9 cellular contexts compared by ENCODE assay signal in the genomic region with DNA sequence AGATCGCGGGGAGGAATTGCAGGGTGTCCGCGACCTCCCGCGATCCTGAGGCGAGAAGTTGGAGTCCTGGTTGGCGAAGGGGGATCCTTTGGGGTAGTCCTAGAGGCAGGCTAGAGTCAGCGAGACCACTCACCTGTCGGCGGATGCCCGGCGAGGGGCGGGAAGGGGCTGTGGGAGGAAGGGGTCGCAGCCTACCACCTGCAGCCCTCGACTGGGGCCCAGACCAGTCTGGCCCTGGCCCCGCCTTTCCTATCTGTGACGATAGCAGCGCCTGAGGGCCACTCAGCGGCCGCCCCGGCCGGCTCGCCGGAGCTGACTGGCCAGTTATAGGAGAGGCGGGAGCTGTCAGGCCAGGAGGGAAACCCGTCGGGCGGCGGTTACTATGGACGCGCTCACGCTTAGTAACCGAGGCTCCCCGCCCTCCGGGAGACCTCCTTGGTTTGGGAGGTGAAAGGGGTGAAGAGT. TPM values are rescaled to one million over a fixed set of nuclear protein-coding genes. Genes with fewer than 3 reads are reported as not detected.
DNase-seq lines count a peak whose midpoint lies in the region; ATAC-seq, FAIRE-seq and TF ChIP-seq lines count a peak whose summit lies in the region.
"Had no signal": no experiment of that assay in that cellular context is flagged by ENCODE, and none has a peak within 500 bp of the region (broad histone marks: within the 10 kb centered on the region; RNA-seq: fewer than 3 reads in every experiment).

A gene (minus strand): TSS at position 213 of the 465 bp plus-strand sequence. CDS start 10,012 bp downstream, outside the sequence.

- no peaks in the 10 kb centered on the region for H3K36me3 Mint-ChIP-seq in activated B cell treated with CpG ODN at 0.5 μM for 24 hours (ENCODE audit: low read depth)

- H3K27ac ChIP-seq in ACC112 (ENCODE audit: low read depth, low read length) (no peak within 1 kb of the TSS), tibial artery (no peak within 1 kb of the TSS)

- H3K4me3 ChIP-seq in ACC112 (ENCODE audit: low read depth, low read length) (peak within 1 kb of the TSS; percentile 79), tibial artery (peak within 1 kb of the TSS; percentile 31 to 44)

- H3K36me3 ChIP-seq in ACC112 (ENCODE audit: insufficient read depth, low read length) (no peaks in the 10 kb centered on the region), tibial artery (no peaks in the 10 kb centered on the region)

- DNase-seq in H54 (ENCODE audit: insufficient read length, low spot score) (peak; percentile 83), activated B cell treated with CpG ODN at 0.5 μM for 24 hours (no peak), fibroblast of the conjunctiva (ENCODE audit: low read depth) (peak; percentile 38), myocyte (ENCODE audit: low read depth) (peak; percentile 65), tibial artery (peak; percentile 85 to 87), cerebellar nuclear complex (lab: John Stamatoyannopoulos, UW) (no peak), NCI-H2171 (lab: John Stamatoyannopoulos, UW) (no peak)

- peaks cover 10% of the 10 kb centered on the region for H3K4me1 Mint-ChIP-seq in activated B cell treated with CpG ODN at 0.5 μM for 24 hours

- H3K9me3 Mint-ChIP-seq in activated B cell treated with CpG ODN at 0.5 μM for 24 hours: peaks cover 2% of the 10 kb centered on the region

- H3K4me1 ChIP-seq in ACC112 (ENCODE audit: control insufficient read depth, insufficient read depth, low read length, unreplicated experiment) (peaks cover 8% of the 10 kb centered on the region), tibial artery (peaks cover 0 to 13% (median 6%) of the 10 kb centered on the region in 4 donors)

- peak; percentile 25 for ATAC-seq in activated B cell treated with CpG ODN at 0.5 μM for 24 hours (ENCODE audit: low read depth)

- H3K9me3 ChIP-seq in tibial artery: no peaks in the 10 kb centered on the region

- peaks cover 45% of the 10 kb centered on the region for H3K27me3 Mint-ChIP-seq in activated B cell treated with CpG ODN at 0.5 μM for 24 hours

- H3K27ac Mint-ChIP-seq in activated B cell treated with CpG ODN at 0.5 μM for 24 hours: no peak within 1 kb of the TSS

- intact Hi-C loops in activated B cell treated with CpG ODN at 0.5 μM for 24 hours (cut with micrococcal nuclease): no loop called here
- intact Hi-C loops in tibial artery (cut with DNase I; ENCODE audit: low total_unique reads): no loop called here

- peak within 1 kb of the TSS; percentile 55 for H2AFZ ChIP-seq in ACC112 (ENCODE audit: low read length, unreplicated experiment)

- POLR2A ChIA-PET in activated B cell treated with CpG ODN at 0.5 μM for 24 hours (lab: Charles Lee): no interaction called here

- FAIRE-seq in H54 (lab: Jason Lieb, UNC): peak; percentile 45
- FAIRE-seq: islet of Langerhans had no signal

- H3K4me3 Mint-ChIP-seq in activated B cell treated with CpG ODN at 0.5 μM for 24 hours: peak within 1 kb of the TSS; percentile 39

- no peak for TF ChIP-seq POLR2A in H54 (IDR thresholded peaks at IDR 0.05; ENCODE audit: low read depth, low read length)

- H3K27me3 ChIP-seq in ACC112 (ENCODE audit: insufficient read depth, low read length): peaks cover 15% of the 10 kb centered on the region
- H3K27me3 ChIP-seq in tibial artery: peaks cover 0 to 18% of the 10 kb centered on the region in 2 donors

- TF ChIP-seq CTCF in activated B cell treated with CpG ODN at 0.5 μM for 24 hours (IDR thresholded peaks at IDR 0.05): no peak
- no peak for TF ChIP-seq CTCF in tibial artery (IDR thresholded peaks at IDR 0.05)

- CTCF ChIA-PET in activated B cell treated with CpG ODN at 0.5 μM for 24 hours (lab: Charles Lee): no interaction called here

- H3K79me2 ChIP-seq in ACC112 (ENCODE audit: control insufficient read depth, insufficient read depth, low read length, unreplicated experiment): no peaks in the 10 kb centered on the region

RNA-seq across cellular contexts. Expression of the gene that starts here (rescaled TPM):
- total RNA-seq in activated B cell treated with CpG ODN at 0.5 μM for 24 hours (not detected in 2 replicates), myocyte (not detected in 2 replicates)
- polyA plus RNA-seq in myocyte (2012): 0.68 TPM

Comparison
In these comparisons a context has a peak if more than half of its experiments do, and no peak if none do; other contexts are left out.
1. Peak in ATAC-seq in activated B cell treated with CpG ODN at 0.5 μM for 24 hours; RNA of the gene not detected or under 1 TPM.
2. Peak in DNase-seq in myocyte; RNA of the gene not detected or under 1 TPM.
3. DNase-seq: peak in H54 (single experiment), fibroblast of the conjunctiva (single experiment) and tibial artery (2 of 2); none in activated B cell treated with CpG ODN at 0.5 μM for 24 hours (single experiment), cerebellar nuclear complex (0 of 2) and NCI-H2171 (single experiment).